22 cellular contexts compared by ENCODE assay signal in the genomic region with DNA sequence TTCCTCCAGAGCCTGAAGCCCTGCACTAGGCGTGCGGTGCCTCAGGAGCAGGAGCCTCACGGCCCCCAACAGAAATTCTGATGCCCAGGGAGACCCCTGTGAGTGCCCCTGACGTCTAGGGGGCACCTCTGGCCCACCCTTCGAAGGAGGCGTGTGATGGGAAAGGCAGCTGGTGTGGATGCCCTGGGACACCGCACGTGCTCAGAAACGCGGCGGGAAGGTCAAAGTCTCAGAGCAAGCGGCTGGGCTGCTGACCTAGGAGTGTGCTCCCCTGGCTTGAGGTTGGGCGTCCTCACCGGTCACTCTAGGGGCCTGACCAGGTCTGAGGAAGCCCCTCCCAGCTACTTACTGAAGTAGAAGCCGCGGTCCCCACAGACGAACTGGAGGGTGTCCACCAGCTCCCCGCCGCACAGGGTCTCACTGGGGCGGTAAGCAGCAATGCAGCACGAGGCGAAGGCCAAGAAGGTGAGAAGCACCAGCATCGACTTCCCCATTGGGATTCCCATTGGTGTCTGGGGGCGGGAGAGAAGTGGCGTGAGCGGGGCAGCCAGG. TPM values are rescaled to one million over a fixed set of nuclear protein-coding genes. Genes with fewer than 3 reads are reported as not detected.
"Had no signal": no experiment of that assay in that cellular context is flagged by ENCODE, and none has a peak within 500 bp of the region (broad histone marks: within the 10 kb centered on the region; RNA-seq: fewer than 3 reads in every experiment).

No MANE protein-coding gene starts in this region.

- H3K9me3 ChIP-seq: gastrocnemius medialis, heart right ventricle, upper lobe of left lung had no signal

- H3K4me3 Mint-ChIP-seq: activated CD4-positive, alpha-beta memory T cell treated with anti-CD3 and anti-CD28 coated beads for 36 hours; activated CD8-positive, alpha-beta memory T cell treated with anti-CD3 and anti-CD28 coated beads, Interleukin-2, amount 10 ng/mL, durations not matched to agents 7 days and 5 days; activated naive CD4-positive, alpha-beta T cell treated with anti-CD3 and anti-CD28 coated beads, Interleukin-2, amount 50 U/mL, for 24 hours; activated T-cell treated with anti-CD3 and anti-CD28 coated beads, Interleukin-2, amount 50 U/mL, for 4 hours; neural progenitor cell; stimulated activated naive CD8-positive, alpha-beta T cell treated with anti-CD3 and anti-CD28 coated beads, Interleukin-15, amount 100 ng/mL, for 72 hours had no signal

- H3K36me3 Mint-ChIP-seq: activated CD4-positive, alpha-beta memory T cell treated with anti-CD3 and anti-CD28 coated beads for 36 hours; activated CD8-positive, alpha-beta memory T cell treated with anti-CD3 and anti-CD28 coated beads, Interleukin-2, amount 10 ng/mL, durations not matched to agents 7 days and 5 days; activated naive CD4-positive, alpha-beta T cell treated with anti-CD3 and anti-CD28 coated beads, Interleukin-2, amount 50 U/mL, for 24 hours; neural progenitor cell had no signal

- H3K79me2 ChIP-seq: parathyroid adenoma had no signal

- H3K36me3 ChIP-seq: brain microvascular endothelial cell, gastrocnemius medialis, neural progenitor cell, upper lobe of left lung had no signal

- FAIRE-seq: islet of Langerhans had no signal

- H3K4me2 ChIP-seq: neural progenitor cell had no signal

- H3K9me3 Mint-ChIP-seq: activated CD4-positive, alpha-beta memory T cell treated with anti-CD3 and anti-CD28 coated beads for 36 hours; activated naive CD4-positive, alpha-beta T cell treated with anti-CD3 and anti-CD28 coated beads, Interleukin-2, amount 50 U/mL, for 24 hours; activated T-cell treated with anti-CD3 and anti-CD28 coated beads, Interleukin-2, amount 50 U/mL, for 4 hours had no signal

- H3K27ac ChIP-seq: brain microvascular endothelial cell, epithelial cell of prostate, gastrocnemius medialis, heart right ventricle, neural progenitor cell, parathyroid adenoma, upper lobe of left lung had no signal

- H3K4me1 ChIP-seq: neural progenitor cell, parathyroid adenoma had no signal

- H3K4me3 ChIP-seq: gastrocnemius medialis, neural progenitor cell, upper lobe of left lung had no signal

- DNase-seq: activated CD4-positive, alpha-beta memory T cell treated with anti-CD3 and anti-CD28 coated beads for 36 hours; activated CD4-positive, alpha-beta T cell treated with anti-CD3 and anti-CD28 coated beads for 1 hour; activated CD8-positive, alpha-beta memory T cell treated with anti-CD3 and anti-CD28 coated beads, Interleukin-2, amount 10 ng/mL, durations not matched to agents 7 days and 5 days; activated effector memory CD4-positive, alpha-beta T cell treated with Interleukin-2 at 50 U/mL for 16 hours; activated T-cell treated with anti-CD3 and anti-CD28 coated beads, Interleukin-2, amount 50 U/mL, for 4 hours; amniotic stem cell; brain microvascular endothelial cell; cerebellar nuclear complex; dermis blood vessel endothelial cell; gastrocnemius medialis; mesendoderm; stimulated activated naive CD8-positive, alpha-beta T cell treated with anti-CD3 and anti-CD28 coated beads, Interleukin-15, amount 100 ng/mL, for 72 hours had no signal

- H2AFZ ChIP-seq: neural progenitor cell, parathyroid adenoma had no signal

- H3K9ac ChIP-seq: neural progenitor cell, parathyroid adenoma had no signal

- H3K4me1 Mint-ChIP-seq: activated naive CD4-positive, alpha-beta T cell treated with anti-CD3 and anti-CD28 coated beads, Interleukin-2, amount 50 U/mL, for 24 hours had no signal

- H3K27ac Mint-ChIP-seq: activated CD4-positive, alpha-beta memory T cell treated with anti-CD3 and anti-CD28 coated beads for 36 hours; activated CD8-positive, alpha-beta memory T cell treated with anti-CD3 and anti-CD28 coated beads, Interleukin-2, amount 10 ng/mL, durations not matched to agents 7 days and 5 days; activated naive CD4-positive, alpha-beta T cell treated with anti-CD3 and anti-CD28 coated beads, Interleukin-2, amount 50 U/mL, for 24 hours; neural progenitor cell; stimulated activated naive CD8-positive, alpha-beta T cell treated with anti-CD3 and anti-CD28 coated beads, Interleukin-15, amount 100 ng/mL, for 72 hours had no signal

- ATAC-seq: activated CD8-positive, alpha-beta memory T cell treated with anti-CD3 and anti-CD28 coated beads, Interleukin-2, amount 10 ng/mL, durations not matched to agents 7 days and 5 days; activated T-cell treated with anti-CD3 and anti-CD28 coated beads, Interleukin-2, amount 50 U/mL, for 4 hours; gastrocnemius medialis; heart right ventricle; stimulated activated naive CD8-positive, alpha-beta T cell treated with anti-CD3 and anti-CD28 coated beads, Interleukin-15, amount 100 ng/mL, for 72 hours had no signal

RNA-seq across cellular contexts. Expression of gene INS, which starts 25.9 kb away (rescaled TPM):
- total RNA-seq: activated CD4-positive, alpha-beta memory T cell treated with anti-CD3 and anti-CD28 coated beads for 36 hours; activated CD8-positive, alpha-beta memory T cell treated with anti-CD3 and anti-CD28 coated beads, Interleukin-2, amount 10 ng/mL, durations not matched to agents 7 days and 5 days; activated T-cell treated with anti-CD3 and anti-CD28 coated beads, Interleukin-2, amount 50 U/mL, for 4 hours; dermis blood vessel endothelial cell; gastrocnemius medialis; lower leg skin; T-helper 1 cell treated with Interleukin-12 subunit alpha and Interleukin-12 subunit beta and Interleukin-4 antibody, amounts not matched to agents 30 ng/mL and 1 ng/mL, for 36 hours; temporal lobe had no signal

RNA-seq across cellular contexts. Expression of gene TH, which starts 36.5 kb away (rescaled TPM):
- total RNA-seq: activated CD4-positive, alpha-beta memory T cell treated with anti-CD3 and anti-CD28 coated beads for 36 hours; activated CD8-positive, alpha-beta memory T cell treated with anti-CD3 and anti-CD28 coated beads, Interleukin-2, amount 10 ng/mL, durations not matched to agents 7 days and 5 days; activated T-cell treated with anti-CD3 and anti-CD28 coated beads, Interleukin-2, amount 50 U/mL, for 4 hours; dermis blood vessel endothelial cell; gastrocnemius medialis; heart right ventricle; T-helper 1 cell treated with Interleukin-12 subunit alpha and Interleukin-12 subunit beta and Interleukin-4 antibody, amounts not matched to agents 30 ng/mL and 1 ng/mL, for 36 hours; upper lobe of left lung had no signal
